21 cellular contexts compared by ENCODE assay signal in the genomic region with DNA sequence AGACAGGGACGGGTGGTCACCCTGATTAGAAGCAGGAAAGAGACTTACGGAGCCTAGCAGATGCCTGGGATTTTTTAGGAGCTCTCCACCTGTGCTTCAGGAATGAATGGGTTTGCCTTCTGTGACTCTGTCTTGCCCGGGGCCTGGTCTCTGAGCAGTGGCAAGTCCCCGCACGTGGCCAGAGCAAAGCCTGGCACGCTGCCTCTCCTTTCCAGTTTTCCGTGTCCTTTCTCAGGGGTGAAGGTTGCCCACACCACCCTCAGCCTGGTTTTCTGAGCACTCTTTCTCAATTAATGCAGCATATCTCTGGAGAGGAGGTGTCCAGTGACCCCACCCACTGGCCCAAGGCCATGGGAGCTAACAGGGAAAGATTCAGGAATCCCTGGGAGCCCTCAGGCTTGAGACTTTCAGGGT. TPM values are rescaled to one million over a fixed set of nuclear protein-coding genes. Genes with fewer than 3 reads are reported as not detected.
DNase-seq lines count a peak whose midpoint lies in the region; ATAC-seq, FAIRE-seq and TF ChIP-seq lines count a peak whose summit lies in the region.
"Had no signal": no experiment of that assay in that cellular context is flagged by ENCODE, and none has a peak within 500 bp of the region (broad histone marks: within the 10 kb centered on the region; RNA-seq: fewer than 3 reads in every experiment).

No MANE protein-coding gene starts in this region.

- H3K27me3 Mint-ChIP-seq in stimulated activated naive CD8-positive, alpha-beta T cell treated with anti-CD3 and anti-CD28 coated beads, Interleukin-15, Interleukin-2, amounts not matched to agents 100 ng/mL and 50 ng/mL, for 24 hours, result no peaks in the 10 kb centered on the region
- H3K27me3 Mint-ChIP-seq in mesothelial cell of epicardium (ENCODE audit: low read depth), result no peaks in the 10 kb centered on the region
- H3K27me3 Mint-ChIP-seq: activated CD4-positive, alpha-beta T cell treated with anti-CD3 and anti-CD28 coated beads, Interleukin-2, amount 10 ng/mL, durations not matched to agents 24 days and 14 days had no signal

- peaks cover 4 to 15% of the 10 kb centered on the region in 2 donors for H3K36me3 ChIP-seq in kidney (ENCODE audit: control insufficient read depth in 1 of 2, insufficient read depth in 2 of 2, low read length in 2 of 2)
- H3K36me3 ChIP-seq in upper lobe of right lung, result peaks cover 28% of the 10 kb centered on the region

- intact Hi-C loops in kidney (cut with DNase I) (no loop called here), upper lobe of right lung (cut with DNase I) (no loop called here)

- TF ChIP-seq CTCF in kidney (IDR thresholded peaks at IDR 0.05; ENCODE audit: borderline replicate concordance, extremely low read depth, insufficient read depth) (no peak), upper lobe of right lung (IDR thresholded peaks at IDR 0.05) (no peak), mesothelial cell of epicardium (IDR thresholded peaks at IDR 0.05; ENCODE audit: unreplicated experiment) (no peak)

- in situ Hi-C loops in T47D (cut with HindIII; ENCODE audit: low pct_unique_long_range_greater_than_20kb, low sequenced_read_pairs), result no loop called here

- no peaks in the 10 kb centered on the region for H3K9me3 Mint-ChIP-seq in stimulated activated naive CD8-positive, alpha-beta T cell treated with anti-CD3 and anti-CD28 coated beads, Interleukin-15, Interleukin-2, amounts not matched to agents 100 ng/mL and 50 ng/mL, for 24 hours
- H3K9me3 Mint-ChIP-seq in mesothelial cell of epicardium, result no peaks in the 10 kb centered on the region
- H3K9me3 Mint-ChIP-seq: activated CD4-positive, alpha-beta T cell treated with anti-CD3 and anti-CD28 coated beads, Interleukin-2, amount 10 ng/mL, durations not matched to agents 24 days and 14 days had no signal

- peak overlapping the region; percentile 14 for H3K27ac Mint-ChIP-seq in stimulated activated naive CD8-positive, alpha-beta T cell treated with anti-CD3 and anti-CD28 coated beads, Interleukin-15, Interleukin-2, amounts not matched to agents 100 ng/mL and 50 ng/mL, for 24 hours
- H3K27ac Mint-ChIP-seq in mesothelial cell of epicardium, result no peak overlapping the region

- H3K9ac ChIP-seq in kidney (ENCODE audit: low read length in 2 of 2), result peak overlapping the region in 1 of 2 donors; percentile 9

- POLR2A ChIA-PET in HEK293T (lab: Yijun Ruan, JAX), result no interaction called here

- FAIRE-seq in kidney (lab: Jason Lieb, UNC), result no peak
- FAIRE-seq: GM18507, GM19239 had no signal

- no peaks in the 10 kb centered on the region for H3K36me3 Mint-ChIP-seq in stimulated activated naive CD8-positive, alpha-beta T cell treated with anti-CD3 and anti-CD28 coated beads, Interleukin-15, Interleukin-2, amounts not matched to agents 100 ng/mL and 50 ng/mL, for 24 hours (ENCODE audit: low read depth)
- no peaks in the 10 kb centered on the region for H3K36me3 Mint-ChIP-seq in mesothelial cell of epicardium

- peaks cover 25 to 28% of the 10 kb centered on the region in 2 donors for H3K4me1 ChIP-seq in kidney (ENCODE audit: control insufficient read depth in 1 of 2, insufficient read depth in 1 of 2, low read depth in 1 of 2, low read length in 2 of 2)
- H3K4me1 ChIP-seq in upper lobe of right lung, result peaks cover 43% of the 10 kb centered on the region

- no peak overlapping the region for H3K4me3 ChIP-seq in kidney (ENCODE audit: low read length in 2 of 2)
- no peak overlapping the region for H3K4me3 ChIP-seq in upper lobe of right lung

- no peak for DNase-seq in stimulated activated naive CD8-positive, alpha-beta T cell treated with anti-CD3 and anti-CD28 coated beads, Interleukin-15, Interleukin-2, amounts not matched to agents 100 U/mL and 50 U/mL, for 24 hours
- DNase-seq in T47D (ENCODE audit: low read depth in 1 of 2, low spot score in 1 of 2) (peak; percentile 77 to 82), kidney (peak; percentile 61), upper lobe of right lung (no peak), AML-193 (lab: John Stamatoyannopoulos, UW) (no peak), HEK293T (ENCODE audit: extremely low spot score) (no peak), mesothelial cell of epicardium (ENCODE audit: low spot score in 2 of 2, unreplicated experiment in 2 of 2) (no peak)
- DNase-seq: activated CD4-positive, alpha-beta T cell treated with anti-CD3 and anti-CD28 coated beads, Interleukin-2, amount 10 ng/mL, durations not matched to agents 24 days and 14 days; activated T-cell treated with anti-CD3 and anti-CD28 coated beads, Interleukin-2, amount 50 U/mL, for 48 hours; anterior cingulate cortex; cortex of kidney; erythroblast; glutamatergic neuron; KG1; NCI-H1105 treated with DMSO at 0.1 percent for 48 hours; NCI-H2171 treated with DMSO at 0.1 percent for 48 hours; SIG-M5 had no signal

- CTCF ChIA-PET in HEK293T (lab: Yijun Ruan, JAX), result no interaction called here

- H3K4me1 Mint-ChIP-seq in stimulated activated naive CD8-positive, alpha-beta T cell treated with anti-CD3 and anti-CD28 coated beads, Interleukin-15, Interleukin-2, amounts not matched to agents 100 ng/mL and 50 ng/mL, for 24 hours (ENCODE audit: low read depth), result peaks cover 63% of the 10 kb centered on the region
- peaks cover 23% of the 10 kb centered on the region for H3K4me1 Mint-ChIP-seq in mesothelial cell of epicardium

- ATAC-seq in stimulated activated naive CD8-positive, alpha-beta T cell treated with anti-CD3 and anti-CD28 coated beads, Interleukin-15, Interleukin-2, amounts not matched to agents 100 U/mL and 50 U/mL, for 24 hours, result no peak
- peak; percentile 60 for ATAC-seq in upper lobe of right lung

- H3K4me3 Mint-ChIP-seq in stimulated activated naive CD8-positive, alpha-beta T cell treated with anti-CD3 and anti-CD28 coated beads, Interleukin-15, Interleukin-2, amounts not matched to agents 100 ng/mL and 50 ng/mL, for 24 hours, result no peak overlapping the region
- no peak overlapping the region for H3K4me3 Mint-ChIP-seq in mesothelial cell of epicardium
- H3K4me3 Mint-ChIP-seq: activated CD4-positive, alpha-beta T cell treated with anti-CD3 and anti-CD28 coated beads, Interleukin-2, amount 10 ng/mL, durations not matched to agents 24 days and 14 days had no signal

- no peaks in the 10 kb centered on the region for H3K27me3 ChIP-seq in upper lobe of right lung

- no peaks in the 10 kb centered on the region for H3K9me3 ChIP-seq in kidney (ENCODE audit: control insufficient read depth in 1 of 2, low read length in 2 of 2)
- no peaks in the 10 kb centered on the region for H3K9me3 ChIP-seq in upper lobe of right lung

- H3K27ac ChIP-seq in kidney (ENCODE audit: low read depth in 2 of 2, low read length in 2 of 2) (no peak overlapping the region), upper lobe of right lung (no peak overlapping the region)
- H3K27ac ChIP-seq: HL-60 had no signal

TF ChIP-seq in HEK293T, 16 proteins besides CTCF, POLR2A, EP300 and RAD21:
- TF ChIP-seq FOXA1 (IDR thresholded peaks at IDR 0.05), result no peak
- no peak for TF ChIP-seq NFRKB (IDR thresholded peaks at IDR 0.05)
- no peak for TF ChIP-seq LEF1 (IDR thresholded peaks at IDR 0.05; ENCODE audit: borderline replicate concordance)
- no peak for TF ChIP-seq SP1 (IDR thresholded peaks at IDR 0.05)
- TF ChIP-seq, protein P1, sequence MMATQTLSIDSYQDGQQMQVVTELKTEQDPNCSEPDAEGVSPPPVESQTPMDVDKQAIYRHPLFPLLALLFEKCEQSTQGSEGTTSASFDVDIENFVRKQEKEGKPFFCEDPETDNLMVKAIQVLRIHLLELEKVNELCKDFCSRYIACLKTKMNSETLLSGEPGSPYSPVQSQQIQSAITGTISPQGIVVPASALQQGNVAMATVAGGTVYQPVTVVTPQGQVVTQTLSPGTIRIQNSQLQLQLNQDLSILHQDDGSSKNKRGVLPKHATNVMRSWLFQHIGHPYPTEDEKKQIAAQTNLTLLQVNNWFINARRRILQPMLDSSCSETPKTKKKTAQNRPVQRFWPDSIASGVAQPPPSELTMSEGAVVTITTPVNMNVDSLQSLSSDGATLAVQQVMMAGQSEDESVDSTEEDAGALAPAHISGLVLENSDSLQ (IDR thresholded peaks at IDR 0.05), result no peak
- TF ChIP-seq ARNT (IDR thresholded peaks at IDR 0.05), result no peak
- TF ChIP-seq TARDBP (IDR thresholded peaks at IDR 0.05), result no peak
- TF ChIP-seq FOXM1 (IDR thresholded peaks at IDR 0.05; ENCODE audit: borderline replicate concordance), result no peak
- no peak for TF ChIP-seq CTBP1 (IDR thresholded peaks at IDR 0.05; ENCODE audit: borderline replicate concordance)
- TF ChIP-seq ELF4 (IDR thresholded peaks at IDR 0.05), result no peak
- no peak for TF ChIP-seq HDGF (IDR thresholded peaks at IDR 0.05; ENCODE audit: borderline replicate concordance)

RNA-seq across cellular contexts. Expression of a gene that starts 14.5 kb away (rescaled TPM):
- total RNA-seq in kidney (14.3 TPM), upper lobe of right lung (14.1 TPM), mesothelial cell of epicardium (39.2 to 41.9 TPM (median 40.4 TPM) in 3 replicates)
- 11.9 TPM for polyA plus RNA-seq in kidney (ENCODE audit: insufficient read depth, low read depth, low replicate concordance)

RNA-seq across cellular contexts. Expression of a gene that starts 15.6 kb away (rescaled TPM):
- 28.4 TPM for total RNA-seq in kidney
- polyA plus RNA-seq in kidney (ENCODE audit: insufficient read depth, low read depth, low replicate concordance), result 13.3 TPM
- 29.8 TPM for total RNA-seq in upper lobe of right lung
- 23.8 to 25.0 TPM (median 23.9 TPM) in 3 replicates for total RNA-seq in mesothelial cell of epicardium

RNA-seq across cellular contexts. Expression of a gene that starts 50.7 kb away (rescaled TPM):
- total RNA-seq in kidney, result 76.9 TPM
- polyA plus RNA-seq in kidney (ENCODE audit: insufficient read depth, low read depth, low replicate concordance), result 83.0 TPM
- 115 TPM for total RNA-seq in upper lobe of right lung
- 101 to 117 TPM (median 104 TPM) in 3 replicates for total RNA-seq in mesothelial cell of epicardium

Comparison
In these comparisons a context has a peak if more than half of its experiments do, and no peak if none do; other contexts are left out.
1. DNase-seq: peak in T47D (2 of 2) and kidney (single experiment); none in stimulated activated naive CD8-positive, alpha-beta T cell treated with anti-CD3 and anti-CD28 coated beads, Interleukin-15, Interleukin-2, amounts not matched to agents 100 U/mL and 50 U/mL, for 24 hours (single experiment), upper lobe of right lung (single experiment), AML-193 (0 of 2), HEK293T (single experiment) and mesothelial cell of epicardium (0 of 2).